Comparison of ENCODE assay signal across 8 cellular contexts in genomic region chr11:72224587-72225410, GRCh38. TPM values are rescaled to one million over a fixed set of nuclear protein-coding genes. Genes with fewer than 3 reads are reported as not detected.
DNase-seq lines count a peak whose midpoint lies in the region; ATAC-seq lines count a peak whose summit lies in the region.

A gene with protein sequence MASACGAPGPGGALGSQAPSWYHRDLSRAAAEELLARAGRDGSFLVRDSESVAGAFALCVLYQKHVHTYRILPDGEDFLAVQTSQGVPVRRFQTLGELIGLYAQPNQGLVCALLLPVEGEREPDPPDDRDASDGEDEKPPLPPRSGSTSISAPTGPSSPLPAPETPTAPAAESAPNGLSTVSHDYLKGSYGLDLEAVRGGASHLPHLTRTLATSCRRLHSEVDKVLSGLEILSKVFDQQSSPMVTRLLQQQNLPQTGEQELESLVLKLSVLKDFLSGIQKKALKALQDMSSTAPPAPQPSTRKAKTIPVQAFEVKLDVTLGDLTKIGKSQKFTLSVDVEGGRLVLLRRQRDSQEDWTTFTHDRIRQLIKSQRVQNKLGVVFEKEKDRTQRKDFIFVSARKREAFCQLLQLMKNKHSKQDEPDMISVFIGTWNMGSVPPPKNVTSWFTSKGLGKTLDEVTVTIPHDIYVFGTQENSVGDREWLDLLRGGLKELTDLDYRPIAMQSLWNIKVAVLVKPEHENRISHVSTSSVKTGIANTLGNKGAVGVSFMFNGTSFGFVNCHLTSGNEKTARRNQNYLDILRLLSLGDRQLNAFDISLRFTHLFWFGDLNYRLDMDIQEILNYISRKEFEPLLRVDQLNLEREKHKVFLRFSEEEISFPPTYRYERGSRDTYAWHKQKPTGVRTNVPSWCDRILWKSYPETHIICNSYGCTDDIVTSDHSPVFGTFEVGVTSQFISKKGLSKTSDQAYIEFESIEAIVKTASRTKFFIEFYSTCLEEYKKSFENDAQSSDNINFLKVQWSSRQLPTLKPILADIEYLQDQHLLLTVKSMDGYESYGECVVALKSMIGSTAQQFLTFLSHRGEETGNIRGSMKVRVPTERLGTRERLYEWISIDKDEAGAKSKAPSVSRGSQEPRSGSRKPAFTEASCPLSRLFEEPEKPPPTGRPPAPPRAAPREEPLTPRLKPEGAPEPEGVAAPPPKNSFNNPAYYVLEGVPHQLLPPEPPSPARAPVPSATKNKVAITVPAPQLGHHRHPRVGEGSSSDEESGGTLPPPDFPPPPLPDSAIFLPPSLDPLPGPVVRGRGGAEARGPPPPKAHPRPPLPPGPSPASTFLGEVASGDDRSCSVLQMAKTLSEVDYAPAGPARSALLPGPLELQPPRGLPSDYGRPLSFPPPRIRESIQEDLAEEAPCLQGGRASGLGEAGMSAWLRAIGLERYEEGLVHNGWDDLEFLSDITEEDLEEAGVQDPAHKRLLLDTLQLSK (plus strand): TSS chr11:72224767. CDS start chr11:72224985, 218 bp downstream.

- H3K27ac ChIP-seq in layer of hippocampus (ENCODE audit: low read depth, low read length): peak within 1 kb of the TSS; percentile 89

- no peaks in the 10 kb centered on the region for H3K27me3 ChIP-seq in layer of hippocampus (ENCODE audit: control insufficient read depth, insufficient read depth, low read length)

- DNase-seq in activated T-cell treated with anti-CD3 and anti-CD28 coated beads for 1 hour (ENCODE audit: low read depth) (peak; percentile 28), activated T-cell treated with anti-CD3 and anti-CD28 coated beads for 4 hours (no peak), cerebellum (ENCODE audit: low spot score) (no peak), GDM1 (lab: John Stamatoyannopoulos, UW) (no peak)
- DNase-seq in stimulated activated CD4-positive, alpha-beta T cell treated with anti-CD3 and anti-CD28 coated beads, Interleukin-2, amount 100 ng/mL, for 24 hours: peak; percentile 54 to 58

- H3K36me3 Mint-ChIP-seq in T-helper 1 cell treated with Interleukin-12 subunit alpha and Interleukin-12 subunit beta and Interleukin-4 antibody, amounts not matched to agents 30 μg/mL and 1 μg/mL, for 36 hours (ENCODE audit: low read depth): peaks cover 6% of the 10 kb centered on the region

- no peaks in the 10 kb centered on the region for H3K9me3 Mint-ChIP-seq in T-helper 1 cell treated with Interleukin-12 subunit alpha and Interleukin-12 subunit beta and Interleukin-4 antibody, amounts not matched to agents 30 μg/mL and 1 μg/mL, for 36 hours

- peak within 1 kb of the TSS; percentile 95 for H3K27ac Mint-ChIP-seq in T-helper 1 cell treated with Interleukin-12 subunit alpha and Interleukin-12 subunit beta and Interleukin-4 antibody, amounts not matched to agents 30 μg/mL and 1 μg/mL, for 36 hours

- H3K4me3 Mint-ChIP-seq in T-helper 1 cell treated with Interleukin-12 subunit alpha and Interleukin-12 subunit beta and Interleukin-4 antibody, amounts not matched to agents 30 μg/mL and 1 μg/mL, for 36 hours: peak within 1 kb of the TSS; percentile 96

- no peaks in the 10 kb centered on the region for H3K27me3 Mint-ChIP-seq in T-helper 1 cell treated with Interleukin-12 subunit alpha and Interleukin-12 subunit beta and Interleukin-4 antibody, amounts not matched to agents 30 μg/mL and 1 μg/mL, for 36 hours (ENCODE audit: low read depth)

- no peak for ATAC-seq in GM21529 (IDR thresholded peaks at IDR 0.05; ENCODE audit: unreplicated experiment)

- peaks cover 24% of the 10 kb centered on the region for H3K4me1 Mint-ChIP-seq in T-helper 1 cell treated with Interleukin-12 subunit alpha and Interleukin-12 subunit beta and Interleukin-4 antibody, amounts not matched to agents 30 μg/mL and 1 μg/mL, for 36 hours (ENCODE audit: low read depth)

RNA-seq across cellular contexts. Expression of the gene that starts here (rescaled TPM):
- total RNA-seq in cerebellum: 23.9 TPM

Comparison
In these comparisons a context has a peak if more than half of its experiments do, and no peak if none do; other contexts are left out.
1. DNase-seq: peak in activated T-cell treated with anti-CD3 and anti-CD28 coated beads for 1 hour (single experiment) and stimulated activated CD4-positive, alpha-beta T cell treated with anti-CD3 and anti-CD28 coated beads, Interleukin-2, amount 100 ng/mL, for 24 hours (2 of 2); none in activated T-cell treated with anti-CD3 and anti-CD28 coated beads for 4 hours (single experiment), cerebellum (single experiment) and GDM1 (single experiment).